Comparison of ENCODE assay signal across 6 cellular contexts in the genomic region with DNA sequence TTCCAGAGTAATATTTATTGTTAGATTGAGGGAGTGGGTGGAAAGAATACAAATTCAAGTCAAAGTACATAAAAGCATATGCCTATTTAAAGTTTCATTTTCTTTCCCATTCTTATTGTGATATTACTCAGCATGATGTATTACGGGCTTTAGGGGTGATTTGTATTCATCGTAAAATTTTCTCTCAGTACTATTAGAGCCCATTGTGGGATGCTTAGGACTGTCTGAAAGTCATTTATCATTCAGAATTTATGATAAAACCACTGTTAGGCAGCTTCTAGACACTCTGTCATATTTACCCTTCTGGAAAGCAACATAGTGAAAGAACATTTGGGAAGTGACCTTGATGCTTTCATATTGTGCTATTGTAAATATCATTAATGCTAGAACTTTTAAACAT.
"Had no signal": no experiment of that assay in that cellular context is flagged by ENCODE, and none has a peak within 500 bp of the region (broad histone marks: within the 10 kb centered on the region; RNA-seq: fewer than 3 reads in every experiment).

No MANE protein-coding gene starts in this region.

- H3K4me3 Mint-ChIP-seq: GM23338, H9 had no signal

- ATAC-seq: GM23338, HepG2, K562 had no signal

- H3K27ac Mint-ChIP-seq: GM23338, H9 had no signal

- H3K4me1 Mint-ChIP-seq: GM23338 had no signal

- H3K9me3 Mint-ChIP-seq: GM23338 had no signal

- DNase-seq: H9, HCEC 1CT, IMR-90 had no signal
